1 cellular context compared by ENCODE assay signal in the genomic region with DNA sequence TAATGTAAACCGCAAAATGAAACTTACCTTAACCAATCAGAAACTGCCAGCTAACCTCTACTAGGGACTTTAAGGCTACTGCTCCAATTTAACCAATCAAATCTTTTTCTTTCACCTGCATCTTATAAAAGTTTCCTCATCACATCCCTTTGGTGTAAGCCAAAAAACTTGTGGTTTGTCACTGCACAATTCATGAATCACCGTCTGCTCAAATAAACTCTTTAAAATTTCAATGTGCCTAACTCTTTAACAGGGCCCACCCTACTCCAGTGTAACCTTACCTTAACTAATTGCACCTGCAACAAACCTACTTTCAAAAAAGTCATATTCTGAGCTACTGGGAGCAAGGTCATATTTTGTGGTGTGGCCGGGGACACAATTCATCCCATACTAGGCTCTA.
TF ChIP-seq lines count a peak whose summit lies in the region.

No MANE protein-coding gene starts in this region.

TF ChIP-seq in GM23338, 12 proteins besides CTCF, POLR2A, EP300 and RAD21 (continued from another document):
- TF ChIP-seq, protein P1, sequence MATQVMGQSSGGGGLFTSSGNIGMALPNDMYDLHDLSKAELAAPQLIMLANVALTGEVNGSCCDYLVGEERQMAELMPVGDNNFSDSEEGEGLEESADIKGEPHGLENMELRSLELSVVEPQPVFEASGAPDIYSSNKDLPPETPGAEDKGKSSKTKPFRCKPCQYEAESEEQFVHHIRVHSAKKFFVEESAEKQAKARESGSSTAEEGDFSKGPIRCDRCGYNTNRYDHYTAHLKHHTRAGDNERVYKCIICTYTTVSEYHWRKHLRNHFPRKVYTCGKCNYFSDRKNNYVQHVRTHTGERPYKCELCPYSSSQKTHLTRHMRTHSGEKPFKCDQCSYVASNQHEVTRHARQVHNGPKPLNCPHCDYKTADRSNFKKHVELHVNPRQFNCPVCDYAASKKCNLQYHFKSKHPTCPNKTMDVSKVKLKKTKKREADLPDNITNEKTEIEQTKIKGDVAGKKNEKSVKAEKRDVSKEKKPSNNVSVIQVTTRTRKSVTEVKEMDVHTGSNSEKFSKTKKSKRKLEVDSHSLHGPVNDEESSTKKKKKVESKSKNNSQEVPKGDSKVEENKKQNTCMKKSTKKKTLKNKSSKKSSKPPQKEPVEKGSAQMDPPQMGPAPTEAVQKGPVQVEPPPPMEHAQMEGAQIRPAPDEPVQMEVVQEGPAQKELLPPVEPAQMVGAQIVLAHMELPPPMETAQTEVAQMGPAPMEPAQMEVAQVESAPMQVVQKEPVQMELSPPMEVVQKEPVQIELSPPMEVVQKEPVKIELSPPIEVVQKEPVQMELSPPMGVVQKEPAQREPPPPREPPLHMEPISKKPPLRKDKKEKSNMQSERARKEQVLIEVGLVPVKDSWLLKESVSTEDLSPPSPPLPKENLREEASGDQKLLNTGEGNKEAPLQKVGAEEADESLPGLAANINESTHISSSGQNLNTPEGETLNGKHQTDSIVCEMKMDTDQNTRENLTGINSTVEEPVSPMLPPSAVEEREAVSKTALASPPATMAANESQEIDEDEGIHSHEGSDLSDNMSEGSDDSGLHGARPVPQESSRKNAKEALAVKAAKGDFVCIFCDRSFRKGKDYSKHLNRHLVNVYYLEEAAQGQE (IDR thresholded peaks at IDR 0.05; ENCODE audit: unreplicated experiment), result no peak
- no peak for TF ChIP-seq EZH2phosphoT487 (IDR thresholded peaks at IDR 0.05; ENCODE audit: unreplicated experiment)
- no peak for TF ChIP-seq ZNF114 (CRISPR knock-in tag; IDR thresholded peaks at IDR 0.05)
- TF ChIP-seq NANOG (IDR thresholded peaks at IDR 0.05; ENCODE audit: borderline replicate concordance), result no peak
- TF ChIP-seq POLR2AphosphoS5 (IDR thresholded peaks at IDR 0.05; ENCODE audit: low read depth), result no peak
- TF ChIP-seq EZH2 (IDR thresholded peaks at IDR 0.05; ENCODE audit: low read depth, unreplicated experiment), result no peak
